1 cellular context compared by ENCODE assay signal in genomic region chr10:91208645-91209044, GRCh38.
TF ChIP-seq lines count a peak whose summit lies in the region.

No MANE protein-coding gene starts in this region.

TF ChIP-seq in GM12878, 131 proteins besides CTCF, POLR2A, EP300 and RAD21:
- TF ChIP-seq ZBTB40 (IDR thresholded peaks at IDR 0.05; ENCODE audit: borderline replicate concordance), result peak; percentile 91
- no peak for TF ChIP-seq HDAC6 (IDR thresholded peaks at IDR 0.05; ENCODE audit: unreplicated experiment)
